Comparison of ENCODE assay signal across 8 cellular contexts in genomic region chr20:23361651-23362391, GRCh38. TPM values are rescaled to one million over a fixed set of nuclear protein-coding genes. Genes with fewer than 3 reads are reported as not detected.
DNase-seq lines count a peak whose midpoint lies in the region; ATAC-seq and TF ChIP-seq lines count a peak whose summit lies in the region.

Gene GZF1, plus strand, starts transcription at chr20:23362182. Its CDS starts 2,202 bp downstream, at chr20:23364384.

- peak; percentile 66 for ATAC-seq in GM21825 (IDR thresholded peaks at IDR 0.05; ENCODE audit: unreplicated experiment)
- peak; percentile 91 for ATAC-seq in esophagus mucosa

- H3K4me3 ChIP-seq in Peyer's patch (peak within 1 kb of the TSS; percentile 84 to 95 (median 88)), muscle layer of duodenum (ENCODE audit: low read depth in 1 of 2, low read length in 2 of 2) (peak within 1 kb of the TSS; percentile 79)

- TF ChIP-seq CTCF in Peyer's patch (IDR thresholded peaks at IDR 0.05): peak in 4 of 6 experiments; percentile 9 to 56 (median 42)

- H3K9me3 ChIP-seq in KOPT-K1 (ENCODE audit: insufficient read depth, low read length, poor library complexity, severe bottlenecking) (no peaks in the 10 kb centered on the region), Peyer's patch (no peaks in the 10 kb centered on the region), muscle layer of duodenum (ENCODE audit: control insufficient read depth in 1 of 2, low read length in 2 of 2) (no peaks in the 10 kb centered on the region)

- H3K4me1 ChIP-seq in Peyer's patch (peaks cover 0 to 35% (median 16%) of the 10 kb centered on the region in 4 donors), muscle layer of duodenum (ENCODE audit: control insufficient read depth in 1 of 2, insufficient read depth in 2 of 2, low read length in 2 of 2) (peaks cover 13 to 38% of the 10 kb centered on the region in 2 donors)

- TF ChIP-seq POLR2A in Peyer's patch (IDR thresholded peaks at IDR 0.05): peak; percentile 96 to 97

- H3K27me3 ChIP-seq in Peyer's patch (no peaks in the 10 kb centered on the region), muscle layer of duodenum (ENCODE audit: low read depth, low read length) (no peaks in the 10 kb centered on the region)

- DNase-seq in DMS79 treated with DMSO at 0.1 percent for 48 hours (lab: John Stamatoyannopoulos, UW) (peak; percentile 84), Peyer's patch (peak; percentile 96 to 100 (median 99))
- DNase-seq in activated T-cell treated with anti-CD3 and anti-CD28 coated beads, Interleukin-2, amount 50 U/mL, for 48 hours: peak; percentile 98 to 99
- DNase-seq in stimulated activated CD8-positive, alpha-beta memory T cell treated with anti-CD3 and anti-CD28 coated beads, Interleukin-7, amount 100 ng/mL, for 24 hours (ENCODE audit: low read depth): peak; percentile 96

- peak within 1 kb of the TSS; percentile 86 for H3K27ac ChIP-seq in KOPT-K1 (ENCODE audit: low read depth, low read length, poor library complexity, severe bottlenecking)
- H3K27ac ChIP-seq in Peyer's patch: peak within 1 kb of the TSS; percentile 94 to 99 (median 96)
- H3K27ac ChIP-seq in muscle layer of duodenum (ENCODE audit: low read length): peak within 1 kb of the TSS; percentile 100

- peaks cover 25% of the 10 kb centered on the region for H3K36me3 ChIP-seq in KOPT-K1 (ENCODE audit: insufficient read depth, low read length)
- H3K36me3 ChIP-seq in Peyer's patch: peaks cover 0 to 11% (median 0%) of the 10 kb centered on the region in 3 donors
- no peaks in the 10 kb centered on the region for H3K36me3 ChIP-seq in muscle layer of duodenum (ENCODE audit: control insufficient read depth in 1 of 2, insufficient read depth in 2 of 2, low read length in 2 of 2)

RNA-seq across cellular contexts. Expression of gene GZF1, which starts in this region (rescaled TPM):
- total RNA-seq in Peyer's patch: 10 to 100 TPM in 1 of 4 donors, 1 to 10 TPM in 3; 5.8 to 14.5 (median 7.9) TPM
- total RNA-seq in esophagus mucosa: 3.6 TPM

Comparison
In these comparisons a context has a peak if more than half of its experiments do, and no peak if none do; other contexts are left out.
1. Peak in every context shown above with its lines: DNase-seq, ATAC-seq, H3K4me3 ChIP-seq and H3K27ac ChIP-seq.